Comparison of ENCODE assay signal across 9 cellular contexts in the genomic region with DNA sequence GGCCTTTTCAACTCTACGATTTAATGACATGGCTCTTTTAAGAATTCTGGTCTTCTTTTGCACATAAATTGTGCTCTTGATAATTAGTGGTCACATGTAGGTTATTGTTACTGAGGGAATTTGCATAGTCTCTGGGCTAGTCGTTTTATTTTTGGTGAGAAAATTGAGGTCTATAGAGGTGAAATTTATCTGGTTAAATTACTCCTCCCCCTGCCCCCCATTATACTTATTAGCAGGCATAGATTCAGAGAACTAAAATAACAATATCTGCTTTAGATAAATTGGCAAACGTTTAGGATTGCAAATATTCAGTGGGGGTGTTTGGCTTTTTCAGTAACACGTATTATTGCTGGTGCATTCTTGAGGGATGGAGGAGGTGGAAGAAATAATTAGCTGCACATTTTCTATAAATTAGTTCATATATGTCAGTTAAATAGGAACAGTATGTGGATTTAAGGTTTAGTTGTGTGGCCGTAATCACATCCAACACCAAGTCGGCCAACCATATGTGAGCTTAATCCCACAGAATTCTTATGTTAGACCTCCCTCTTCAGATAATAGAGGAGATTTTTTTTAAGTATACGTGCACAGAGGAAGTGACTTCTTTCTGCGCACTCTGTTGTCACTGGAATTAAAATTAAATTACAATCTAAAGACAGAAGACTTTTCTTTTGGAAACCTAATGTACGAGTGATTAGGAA. TPM values are rescaled to one million over a fixed set of nuclear protein-coding genes. Genes with fewer than 3 reads are reported as not detected.
A peak's percentile ranks its signal among the peaks of the same experiment; 100 is the strongest.
DNase-seq lines count a peak whose midpoint lies in the region; ATAC-seq, FAIRE-seq and TF ChIP-seq lines count a peak whose summit lies in the region.
"Had no signal": no experiment of that assay in that cellular context is flagged by ENCODE, and none has a peak within 500 bp of the region (broad histone marks: within the 10 kb centered on the region; RNA-seq: fewer than 3 reads in every experiment).

No MANE protein-coding gene starts in this region.

- CTCF ChIA-PET in HepG2 (lab: Yijun Ruan, JAX; ENCODE audit: low intra/inter-chr PET ratio, low total read pairs) = no interaction called here

- H3K27me3 ChIP-seq in ascending aorta (no peaks in the 10 kb centered on the region), HepG2 (ENCODE audit: control insufficient read depth in 1 of 2, insufficient read depth in 2 of 2, low read length in 2 of 2) (no peaks in the 10 kb centered on the region), tibial artery (no peaks in the 10 kb centered on the region)

- no peaks in the 10 kb centered on the region for H3K9me3 ChIP-seq in ascending aorta
- no peaks in the 10 kb centered on the region for H3K9me3 ChIP-seq in HepG2 (ENCODE audit: low read length)
- no peaks in the 10 kb centered on the region for H3K9me3 ChIP-seq in tibial artery

- peaks cover 1% of the 10 kb centered on the region for H3K36me3 Mint-ChIP-seq in activated T-cell treated with anti-CD3 and anti-CD28 coated beads, Interleukin-2, amount 50 U/mL, for 4 hours (ENCODE audit: insufficient read depth)

- no peak for FAIRE-seq in HepG2 (lab: Jason Lieb, UNC)
- FAIRE-seq: G401.6 had no signal

- TF ChIP-seq EP300 in HepG2 (IDR thresholded peaks at IDR 0.05; ENCODE audit: low read depth in 2 of 2, low read length in 2 of 2) (no peak), HepG2 (CRISPR knock-in tag; IDR thresholded peaks at IDR 0.05; ENCODE audit: borderline replicate concordance) (no peak)

- TSS peak; percentile 30 for BruUV-seq in HepG2 (replicated peaks; lab: Mats Ljungman, UMichigan)

- POLR2A ChIA-PET in HepG2 (lab: Yijun Ruan, JAX) = no interaction called here

- no peak for DNase-seq in activated T-cell treated with anti-CD3 and anti-CD28 coated beads, Interleukin-2, amount 50 U/mL, for 4 hours
- no peak for DNase-seq in activated T-cell treated with anti-CD3 and anti-CD28 coated beads, Interleukin-2, amount 50 U/mL, for 48 hours
- DNase-seq in ascending aorta (ENCODE audit: low spot score in 2 of 2) = no peak
- no peak for DNase-seq in HepG2 (ENCODE audit: low spot score)
- no peak for DNase-seq in tibial artery
- DNase-seq in NK-92 (lab: John Stamatoyannopoulos, UW; ENCODE audit: unreplicated experiment) = no peak
- DNase-seq in head of caudate nucleus = no peak

- H3K9ac ChIP-seq in HepG2 (ENCODE audit: insufficient read depth, low read depth, low read length) = peak overlapping the region; percentile 74

- H2AFZ ChIP-seq in HepG2 (ENCODE audit: low read length) = no peak overlapping the region

- H3K79me2 ChIP-seq in HepG2 (ENCODE audit: insufficient read depth, low read length) = peaks cover 50% of the 10 kb centered on the region

- 54% methylated on average over 9 of the region's 9 CpGs for WGBS in HepG2 (ENCODE audit: low lambda C conversion rate)

- no peaks in the 10 kb centered on the region for H3K36me3 ChIP-seq in ascending aorta
- no peaks in the 10 kb centered on the region for H3K36me3 ChIP-seq in HepG2 (replicated peaks in 1 of 2; ENCODE audit: control insufficient read depth in 1 of 2, insufficient read depth in 2 of 2, low read length in 2 of 2)
- no peaks in the 10 kb centered on the region for H3K36me3 ChIP-seq in tibial artery

- no peak for TF ChIP-seq RAD21 in HepG2 (CRISPR knock-in tag; IDR thresholded peaks at IDR 0.05)

- peaks cover 24% of the 10 kb centered on the region for H3K4me1 Mint-ChIP-seq in activated T-cell treated with anti-CD3 and anti-CD28 coated beads, Interleukin-2, amount 50 U/mL, for 4 hours (ENCODE audit: low read depth)

- peaks cover 3% of the 10 kb centered on the region for H3K27me3 Mint-ChIP-seq in activated T-cell treated with anti-CD3 and anti-CD28 coated beads, Interleukin-2, amount 50 U/mL, for 4 hours (ENCODE audit: low read depth)

- in situ Hi-C loops in HepG2 (cut with HindIII; ENCODE audit: extremely low pct_ligation_motif_present, low pct_unique_long_range_greater_than_20kb) = no loop called here

- peak overlapping the region; percentile 90 to 95 for H3K27ac ChIP-seq in ascending aorta
- peak overlapping the region; percentile 82 for H3K27ac ChIP-seq in HepG2 (ENCODE audit: extremely low read length, insufficient read depth, low read length)
- peak overlapping the region; percentile 94 to 97 for H3K27ac ChIP-seq in tibial artery

- H4K20me1 ChIP-seq in HepG2 (ENCODE audit: insufficient read depth, low read length) = no peaks in the 10 kb centered on the region

- intact Hi-C loops in ascending aorta (cut with DNase I) (loop anchor here (2.0 to 10.0 kb wide), 3 partner anchors 51 to 437 kb away; no protein-coding TSS in a partner anchor), HepG2 (cut with micrococcal nuclease; ENCODE audit: unreplicated experiment) (loop anchor here (1.0 to 2.0 kb wide), 3 partner anchors 15 to 251 kb away; no protein-coding TSS in a partner anchor), tibial artery (cut with DNase I; ENCODE audit: low total_unique reads) (loop anchor here (10.0 kb wide), 1 partner anchor 93 kb away; no protein-coding TSS in a partner anchor), head of caudate nucleus (cut with DNase I) (loop anchor here (5.0 to 10.0 kb wide), 3 partner anchors 41 to 203 kb away; partner anchors contain the start of gene CCNG2)

- H3K4me3 ChIP-seq in ascending aorta (peak overlapping the region; percentile 59 to 77), HepG2 (replicated peaks in 1 of 3; ENCODE audit: insufficient read depth in 1 of 3, low read depth in 2 of 3, low read length in 3 of 3) (peak overlapping the region; percentile 88 to 94 (median 92)), tibial artery (peak overlapping the region; percentile 79 to 81)

- no peak for TF ChIP-seq POLR2A in HepG2 (IDR thresholded peaks at IDR 0.05; ENCODE audit: insufficient read depth in 1 of 2, low read depth in 2 of 2, low read length in 2 of 2)

- no peak for ATAC-seq in activated T-cell treated with anti-CD3 and anti-CD28 coated beads, Interleukin-2, amount 50 U/mL, for 4 hours
- ATAC-seq in HepG2 = no peak
- no peak for ATAC-seq in HG02588 (IDR thresholded peaks at IDR 0.05; ENCODE audit: unreplicated experiment)

- peak overlapping the region; percentile 90 for H3K4me2 ChIP-seq in HepG2 (ENCODE audit: low read depth, low read length)

- no peak for TF ChIP-seq CTCF in ascending aorta (IDR thresholded peaks at IDR 0.05)
- TF ChIP-seq CTCF in HepG2 (CRISPR knock-in tag; IDR thresholded peaks at IDR 0.05) = no peak
- no peak for TF ChIP-seq CTCF in tibial artery (IDR thresholded peaks at IDR 0.05)

- peak overlapping the region; percentile 88 for H3K4me3 Mint-ChIP-seq in activated T-cell treated with anti-CD3 and anti-CD28 coated beads, Interleukin-2, amount 50 U/mL, for 4 hours

- no peaks in the 10 kb centered on the region for H3K9me3 Mint-ChIP-seq in activated T-cell treated with anti-CD3 and anti-CD28 coated beads, Interleukin-2, amount 50 U/mL, for 4 hours

- H3K4me1 ChIP-seq in ascending aorta (peaks cover 4 to 36% of the 10 kb centered on the region in 2 donors), HepG2 (ENCODE audit: insufficient read depth, low read length) (peaks cover 35% of the 10 kb centered on the region), tibial artery (peaks cover 0 to 47% (median 23%) of the 10 kb centered on the region in 4 donors)

RNA-seq across cellular contexts. Expression of gene SEPTIN11, which starts 1.9 kb away (rescaled TPM):
- 10 to 100 TPM; 30.4 to 36.1 (median 34.9) TPM for total RNA-seq in activated T-cell treated with anti-CD3 and anti-CD28 coated beads, Interleukin-2, amount 50 U/mL, for 4 hours
- total RNA-seq in ascending aorta (48.0 TPM), HepG2 (2016; rRNA removed; fragmentation: Illumina TruSeq; extraction: Trizol) (47.3 and 87.4 TPM in 2 replicates)
- 10.8 TPM in 2 replicates for total RNA-seq in HepG2 (2016; cell fraction: cytosol; rRNA removed; fragmentation: Illumina TruSeq; extraction: Trizol; ENCODE audit: low read depth)
- total RNA-seq in HepG2 (2016; cell fraction: insoluble cytoplasmic fraction; rRNA removed; fragmentation: Illumina TruSeq; extraction: Trizol) = 49.8 and 80.6 TPM in 2 replicates
- 19.7 and 19.9 TPM in 2 replicates for total RNA-seq in HepG2 (2016; cell fraction: membrane; rRNA removed; fragmentation: Illumina TruSeq; extraction: Trizol)
- total RNA-seq in HepG2 (2016; cell fraction: nucleus; rRNA removed; fragmentation: Illumina TruSeq; extraction: Trizol) = 41.4 and 41.7 TPM in 2 replicates
- 19.8 and 28.9 TPM in 2 replicates for polyA plus RNA-seq in HepG2 (2011; rRNA removed)
- 13.4 and 18.3 TPM in 2 replicates for polyA plus RNA-seq in HepG2 (2011; cell fraction: cytosol; rRNA removed)
- polyA plus RNA-seq in HepG2 (2011; cell fraction: nucleus; rRNA removed) = 6.3 and 10.6 TPM in 2 replicates
- 17.3 and 20.0 TPM in 2 replicates for polyA plus RNA-seq in HepG2 (2012)
- polyA plus RNA-seq in HepG2 (2016; cell fraction: cytosol; fragmentation: Illumina TruSeq; extraction: Trizol; ENCODE audit: low read depth) = 1.9 and 2.0 TPM in 2 replicates
- polyA plus RNA-seq in HepG2 (2016; cell fraction: insoluble cytoplasmic fraction; fragmentation: Illumina TruSeq; extraction: Trizol; ENCODE audit: low read depth) = 70.5 and 72.1 TPM in 2 replicates
- polyA plus RNA-seq in HepG2 (2016; cell fraction: membrane; fragmentation: Illumina TruSeq; extraction: Trizol; ENCODE audit: low read depth) = 6.4 and 8.0 TPM in 2 replicates
- 29.0 and 42.3 TPM in 2 replicates for polyA plus RNA-seq in HepG2 (2016; cell fraction: nucleus; fragmentation: Illumina TruSeq; extraction: Trizol; ENCODE audit: insufficient read depth, low read depth)
- 5.8 and 22.8 TPM in 2 replicates for polyA minus RNA-seq in HepG2 (2011; rRNA and poly(A)+ RNA removed; ENCODE audit: low replicate concordance)
- polyA minus RNA-seq in HepG2 (2011; cell fraction: cytosol; rRNA and poly(A)+ RNA removed) = 26.1 and 31.4 TPM in 2 replicates
- 51.4 and 52.1 TPM in 2 replicates for polyA minus RNA-seq in HepG2 (2011; cell fraction: nucleus; rRNA and poly(A)+ RNA removed)

RNA-seq across cellular contexts. Expression of gene SOWAHB, which starts 53.5 kb away (rescaled TPM):
- under 1 TPM; 0.05 to 0.08 (median 0.05) TPM for total RNA-seq in activated T-cell treated with anti-CD3 and anti-CD28 coated beads, Interleukin-2, amount 50 U/mL, for 4 hours
- total RNA-seq in ascending aorta (6.5 TPM), HepG2 (2016; rRNA removed; fragmentation: Illumina TruSeq; extraction: Trizol) (0.27 and 0.51 TPM in 2 replicates)
- total RNA-seq in HepG2 (2016; cell fraction: cytosol; rRNA removed; fragmentation: Illumina TruSeq; extraction: Trizol; ENCODE audit: low read depth) = not detected in 2 replicates
- 0.49 and 0.69 TPM in 2 replicates for total RNA-seq in HepG2 (2016; cell fraction: insoluble cytoplasmic fraction; rRNA removed; fragmentation: Illumina TruSeq; extraction: Trizol)
- 0.22 and 0.28 TPM in 2 replicates for total RNA-seq in HepG2 (2016; cell fraction: membrane; rRNA removed; fragmentation: Illumina TruSeq; extraction: Trizol)
- total RNA-seq in HepG2 (2016; cell fraction: nucleus; rRNA removed; fragmentation: Illumina TruSeq; extraction: Trizol) = 0.41 and 0.56 TPM in 2 replicates
- polyA plus RNA-seq in HepG2 (2011; rRNA removed) = 0.12 and 0.24 TPM in 2 replicates
- 0.08 and 0.26 TPM in 2 replicates for polyA plus RNA-seq in HepG2 (2011; cell fraction: cytosol; rRNA removed)
- 0.28 and 0.29 TPM in 2 replicates for polyA plus RNA-seq in HepG2 (2011; cell fraction: nucleus; rRNA removed)
- 0.05 and 0.08 TPM in 2 replicates for polyA plus RNA-seq in HepG2 (2012)
- polyA plus RNA-seq in HepG2 (2016; cell fraction: cytosol; fragmentation: Illumina TruSeq; extraction: Trizol; ENCODE audit: low read depth) = not detected in 2 replicates
- polyA plus RNA-seq in HepG2 (2016; cell fraction: insoluble cytoplasmic fraction; fragmentation: Illumina TruSeq; extraction: Trizol; ENCODE audit: low read depth) = 0.24 and 0.35 TPM in 2 replicates
- 0.06 TPM in 1 of 2 replicates, not detected in the other for polyA plus RNA-seq in HepG2 (2016; cell fraction: membrane; fragmentation: Illumina TruSeq; extraction: Trizol; ENCODE audit: low read depth)
- 0.23 and 0.32 TPM in 2 replicates for polyA plus RNA-seq in HepG2 (2016; cell fraction: nucleus; fragmentation: Illumina TruSeq; extraction: Trizol; ENCODE audit: insufficient read depth, low read depth)
- 0.20 TPM in 1 of 2 replicates, not detected in the other for polyA minus RNA-seq in HepG2 (2011; rRNA and poly(A)+ RNA removed; ENCODE audit: low replicate concordance)
- 0.44 and 0.49 TPM in 2 replicates for polyA minus RNA-seq in HepG2 (2011; cell fraction: cytosol; rRNA and poly(A)+ RNA removed)
- 0.26 and 0.75 TPM in 2 replicates for polyA minus RNA-seq in HepG2 (2011; cell fraction: nucleus; rRNA and poly(A)+ RNA removed)
